Comparison of ENCODE assay signal across 23 cellular contexts in the genomic region with DNA sequence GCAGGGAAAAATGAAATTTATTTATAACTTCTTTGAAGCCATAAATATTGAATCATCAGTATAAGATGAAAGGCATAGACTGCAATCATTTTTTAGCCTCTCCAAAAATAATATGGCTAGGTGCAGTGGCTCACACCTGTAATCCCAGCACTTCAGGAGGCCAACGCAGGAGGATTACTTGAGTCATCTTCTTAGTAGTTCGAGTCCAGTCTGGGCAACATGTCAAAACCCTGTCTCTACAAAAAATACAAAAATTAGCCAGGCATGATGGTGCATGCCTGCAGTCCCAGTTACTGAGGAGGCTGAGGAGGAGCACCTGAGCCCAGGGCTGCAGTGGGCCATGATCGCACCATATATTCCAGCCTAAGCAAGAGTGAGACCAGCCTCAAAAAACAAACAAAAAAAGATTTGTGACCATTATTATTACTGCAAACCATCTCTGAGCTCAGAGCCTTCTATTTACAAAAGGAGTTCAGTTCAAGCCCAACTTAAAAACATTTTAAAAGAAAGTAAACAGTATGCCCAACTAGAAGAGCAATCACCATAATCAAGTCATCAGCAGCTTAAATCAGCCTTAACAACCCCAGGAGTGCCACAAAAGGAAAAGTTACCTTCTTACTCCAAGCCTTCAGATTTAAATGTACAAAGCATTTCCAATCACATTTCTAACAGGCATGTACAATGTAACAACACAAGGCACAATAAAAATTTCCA. TPM values are rescaled to one million over a fixed set of nuclear protein-coding genes. Genes with fewer than 3 reads are reported as not detected.
DNase-seq lines count a peak whose midpoint lies in the region; ATAC-seq, FAIRE-seq and TF ChIP-seq lines count a peak whose summit lies in the region.
"Had no signal": no experiment of that assay in that cellular context is flagged by ENCODE, and none has a peak within 500 bp of the region (broad histone marks: within the 10 kb centered on the region; RNA-seq: fewer than 3 reads in every experiment).

No MANE protein-coding gene starts in this region.

- no peak for TF ChIP-seq CTCF in D721Med (IDR thresholded peaks at IDR 0.05; ENCODE audit: insufficient read depth, missing control alignments)

- peak; percentile 20 for DNase-seq in DMS79 treated with DMSO at 0.1 percent for 48 hours (lab: John Stamatoyannopoulos, UW)
- no peak for DNase-seq in DMS79 (lab: John Stamatoyannopoulos, UW)
- DNase-seq in NCI-H69 (lab: John Stamatoyannopoulos, UW): peak; percentile 41
- DNase-seq in renal cortical epithelial cell (ENCODE audit: low read depth): peak; percentile 12
- no peak for DNase-seq in D721Med (ENCODE audit: insufficient read length, low spot score)
- DNase-seq in activated T-cell treated with anti-CD3 and anti-CD28 coated beads for 4 hours: no peak
- no peak for DNase-seq in pons (ENCODE audit: low spot score)
- DNase-seq: BE2C; CD8-positive, alpha-beta memory T cell; Kasumi-1; MM.1S; NCI-H1694; NCI-H2029 treated with DMSO at 0.1 percent for 48 hours; NCI-H345; NCI-H524 treated with DMSO at 0.1 percent for 48 hours; NK-92 treated with Interleukin-12 subunit alpha and Interleukin-12 subunit beta, amount 100 ng/mL, for 24 hours; SK-N-SH had no signal

- peak; percentile 42 for ATAC-seq in esophagus mucosa
- ATAC-seq: PC-3 had no signal

- FAIRE-seq in D721Med (lab: Jason Lieb, UNC): no peak
- FAIRE-seq: GM18507, H54, HTR-8/SVneo, K562 had no signal

RNA-seq across cellular contexts. Expression of a gene that starts 37.5 kb away (rescaled TPM):
- total RNA-seq in esophagus mucosa: 0.12 TPM
- 0.15 TPM in 1 of 2 replicates, not detected in the other for total RNA-seq in renal cortical epithelial cell
- total RNA-seq: K562 had no signal

Comparison
In these comparisons a context has a peak if more than half of its experiments do, and no peak if none do; other contexts are left out.
1. DNase-seq: peak in DMS79 treated with DMSO at 0.1 percent for 48 hours (single experiment), NCI-H69 (single experiment) and renal cortical epithelial cell (single experiment); none in DMS79 (single experiment), D721Med (single experiment), activated T-cell treated with anti-CD3 and anti-CD28 coated beads for 4 hours (single experiment) and pons (single experiment).